Comparison of ENCODE assay signal across 34 cellular contexts in genomic region chr9:17225407-17225806, GRCh38.
"Had no signal": no experiment of that assay in that cellular context is flagged by ENCODE, and none has a peak within 500 bp of the region (broad histone marks: within the 10 kb centered on the region; RNA-seq: fewer than 3 reads in every experiment).

No MANE protein-coding gene starts in this region.

- H3K27ac ChIP-seq: adrenal gland, ascending aorta, body of pancreas, brain microvascular endothelial cell, breast epithelium, cardiac muscle cell had no signal

- H3K4me3 ChIP-seq: adrenal gland, ascending aorta, body of pancreas, breast epithelium, cardiac muscle cell had no signal

- FAIRE-seq: astrocyte, bronchial epithelial cell had no signal

- DNase-seq: activated effector memory CD4-positive, alpha-beta T cell treated with anti-CD3 and anti-CD28 coated beads, Interleukin-2, amount 50 U/mL, for 16 hours; activated effector memory CD4-positive, alpha-beta T cell treated with Interleukin-2 at 50 U/mL for 16 hours; activated gamma-delta T cell; activated gamma-delta T cell treated with Interleukin-2 at 50 U/mL for 16 hours; activated naive CD4-positive, alpha-beta T cell; activated naive CD4-positive, alpha-beta T cell treated with anti-CD3 and anti-CD28 coated beads for 36 hours; activated naive CD4-positive, alpha-beta T cell treated with anti-CD3 and anti-CD28 coated beads, Interleukin-2, amount 10 ng/mL, durations not matched to agents 7 days and 5 days; activated naive CD4-positive, alpha-beta T cell treated with anti-CD3 and anti-CD28 coated beads, Interleukin-2, amount 50 U/mL, for 16 hours; activated naive CD4-positive, alpha-beta T cell treated with Interleukin-2 at 50 U/mL for 16 hours; activated naive CD8-positive, alpha-beta T cell treated with anti-CD3 and anti-CD28 coated beads for 36 hours; activated naive CD8-positive, alpha-beta T cell treated with anti-CD3 and anti-CD28 coated beads, Interleukin-2, amount 10 ng/mL, durations not matched to agents 7 days and 5 days; activated naive CD8-positive, alpha-beta T cell treated with anti-CD3 and anti-CD28 coated beads, Interleukin-2, amount 50 U/mL, for 24 hours; activated T-cell treated with anti-CD3 and anti-CD28 coated beads, Interleukin-2, amount 50 U/mL, for 1 hour; activated T-cell treated with anti-CD3 and anti-CD28 coated beads, Interleukin-2, amount 50 U/mL, for 24 hours; activated T-cell treated with anti-CD3 and anti-CD28 coated beads, Interleukin-2, amount 50 U/mL, for 4 hours; activated T-cell treated with anti-CD3 and anti-CD28 coated beads, Interleukin-2, amount 50 U/mL, for 48 hours; activated T-cell treated with anti-CD3 and anti-CD28 coated beads, Interleukin-2, amount 50 U/mL, for 72 hours; adrenal gland; amniotic stem cell; amygdala; anterior cingulate cortex; aorta; body of pancreas; brain microvascular endothelial cell; caudate nucleus; central memory CD4-positive, alpha-beta T cell; cerebellar nuclear complex had no signal

- H3K27me3 ChIP-seq: adrenal gland, ascending aorta, body of pancreas, brain microvascular endothelial cell, breast epithelium, cardiac muscle cell had no signal

- H3K9me3 ChIP-seq: adrenal gland, ascending aorta, body of pancreas, breast epithelium had no signal

- ATAC-seq: activated naive CD4-positive, alpha-beta T cell treated with anti-CD3 and anti-CD28 coated beads, Interleukin-2, amount 50 U/mL, for 72 hours; activated naive CD8-positive, alpha-beta T cell treated with anti-CD3 and anti-CD28 coated beads, Interleukin-2, amount 50 U/mL, for 24 hours; activated T-cell treated with anti-CD3 and anti-CD28 coated beads, Interleukin-2, amount 50 U/mL, for 4 hours; activated T-cell treated with anti-CD3 and anti-CD28 coated beads, Interleukin-2, amount 50 U/mL, for 72 hours; activated T-helper 17 cell treated with anti-CD3 and anti-CD28 coated beads, Interleukin-2, amount 50 U/mL, for 72 hours; body of pancreas had no signal

- H3K4me1 ChIP-seq: adrenal gland, ascending aorta, breast epithelium had no signal

- H3K36me3 ChIP-seq: adrenal gland, ascending aorta, brain microvascular endothelial cell, breast epithelium, cardiac muscle cell had no signal
